In genomic region chr22:35739642-35740041, GRCh38 we compare ENCODE assay signal across 13 cellular contexts. TPM values are rescaled to one million over a fixed set of nuclear protein-coding genes. Genes with fewer than 3 reads are reported as not detected.
DNase-seq lines count a peak whose midpoint lies in the region; ATAC-seq and TF ChIP-seq lines count a peak whose summit lies in the region.
"Had no signal": no experiment of that assay in that cellular context is flagged by ENCODE, and none has a peak within 500 bp of the region (broad histone marks: within the 10 kb centered on the region; RNA-seq: fewer than 3 reads in every experiment).

No MANE protein-coding gene starts in this region.

- no peaks in the 10 kb centered on the region for H3K27me3 Mint-ChIP-seq in activated CD4-positive, alpha-beta T cell treated with anti-CD3 and anti-CD28 coated beads for 36 hours
- peaks cover 2% of the 10 kb centered on the region for H3K27me3 Mint-ChIP-seq in activated CD4-positive, alpha-beta T cell treated with anti-CD3 and anti-CD28 coated beads, Interleukin-2, amount 10 ng/mL, durations not matched to agents 7 days and 5 days
- H3K27me3 Mint-ChIP-seq in CD8-positive, alpha-beta T cell (ENCODE audit: low read depth), result peaks cover 3% of the 10 kb centered on the region

- peaks cover 0 to 53% (median 31%) of the 10 kb centered on the region in 9 donors for H3K4me1 ChIP-seq in heart right ventricle
- no peaks in the 10 kb centered on the region for H3K4me1 ChIP-seq in CD8-positive, alpha-beta T cell (ENCODE audit: insufficient read depth, low read length)
- H3K4me1 ChIP-seq: transverse colon had no signal

- H3K4me3 Mint-ChIP-seq in activated CD4-positive, alpha-beta T cell treated with anti-CD3 and anti-CD28 coated beads for 36 hours, result no peak overlapping the region
- H3K4me3 Mint-ChIP-seq in activated CD4-positive, alpha-beta T cell treated with anti-CD3 and anti-CD28 coated beads, Interleukin-2, amount 10 ng/mL, durations not matched to agents 7 days and 5 days, result no peak overlapping the region
- no peak overlapping the region for H3K4me3 Mint-ChIP-seq in CD8-positive, alpha-beta T cell

- peak; percentile 16 for DNase-seq in activated CD4-positive, alpha-beta T cell treated with anti-CD3 and anti-CD28 coated beads for 36 hours
- no peak for DNase-seq in activated CD4-positive, alpha-beta T cell treated with anti-CD3 and anti-CD28 coated beads, Interleukin-2, amount 10 ng/mL, durations not matched to agents 7 days and 5 days
- peak; percentile 23 for DNase-seq in WERI-Rb-1
- DNase-seq in heart right ventricle, result no peak
- DNase-seq in stromal cell of bone marrow (ENCODE audit: low read depth), result peak; percentile 31
- DNase-seq in SHP77 treated with DMSO at 0.1 percent for 48 hours (lab: John Stamatoyannopoulos, UW), result no peak
- no peak for DNase-seq in CD8-positive, alpha-beta T cell
- DNase-seq: NCI-H510A; stimulated activated CD4-positive, alpha-beta T cell treated with anti-CD3 and anti-CD28 coated beads, Interleukin-15, amount 100 ng/mL, for 24 hours; T-helper 9 cell; transverse colon had no signal

- H3K27ac ChIP-seq in WERI-Rb-1 (no peak overlapping the region), heart right ventricle (peak overlapping the region in 1 of 10 donors; percentile 9)
- no peak overlapping the region for H3K27ac ChIP-seq in CD8-positive, alpha-beta T cell (ENCODE audit: low read depth, low read length)
- H3K27ac ChIP-seq: epithelial cell of prostate, transverse colon had no signal

- CTCF ChIA-PET in activated CD4-positive, alpha-beta T cell treated with anti-CD3 and anti-CD28 coated beads for 36 hours (lab: Charles Lee), result no interaction called here
- CTCF ChIA-PET in activated CD4-positive, alpha-beta T cell treated with anti-CD3 and anti-CD28 coated beads, Interleukin-2, amount 10 ng/mL, durations not matched to agents 7 days and 5 days (lab: Charles Lee), result no interaction called here
- CTCF ChIA-PET in CD8-positive, alpha-beta T cell (lab: Charles Lee), result interaction anchor here (0.7 to 1.4 kb wide), 3 partner anchors 102 to 156 kb away, joined by 3 to 4 read pairs (median 4); no protein-coding TSS in a partner anchor

- TF ChIP-seq CTCF in WERI-Rb-1 (IDR thresholded peaks at IDR 0.05; ENCODE audit: low read depth, low read length) (peak; percentile 56), heart right ventricle (IDR thresholded peaks at IDR 0.05) (peak in 7 of 9 donors; percentile 19 to 53 (median 26))
- no peak for TF ChIP-seq CTCF in CD8-positive, alpha-beta T cell (IDR thresholded peaks at IDR 0.05)

- no peaks in the 10 kb centered on the region for H3K36me3 Mint-ChIP-seq in activated CD4-positive, alpha-beta T cell treated with anti-CD3 and anti-CD28 coated beads for 36 hours (ENCODE audit: low read depth)
- H3K36me3 Mint-ChIP-seq in activated CD4-positive, alpha-beta T cell treated with anti-CD3 and anti-CD28 coated beads, Interleukin-2, amount 10 ng/mL, durations not matched to agents 7 days and 5 days (ENCODE audit: low read depth), result no peaks in the 10 kb centered on the region
- H3K36me3 Mint-ChIP-seq in CD8-positive, alpha-beta T cell, result no peaks in the 10 kb centered on the region

- ATAC-seq in activated CD4-positive, alpha-beta T cell treated with anti-CD3 and anti-CD28 coated beads for 36 hours, result no peak
- peak in 2 of 8 donors; percentile 31 to 40 for ATAC-seq in heart right ventricle
- no peak for ATAC-seq in GM18502 (IDR thresholded peaks at IDR 0.05; ENCODE audit: poor library complexity, unreplicated experiment)
- ATAC-seq in CD8-positive, alpha-beta T cell, result no peak

- no peak overlapping the region for H3K27ac Mint-ChIP-seq in activated CD4-positive, alpha-beta T cell treated with anti-CD3 and anti-CD28 coated beads for 36 hours
- no peak overlapping the region for H3K27ac Mint-ChIP-seq in activated CD4-positive, alpha-beta T cell treated with anti-CD3 and anti-CD28 coated beads, Interleukin-2, amount 10 ng/mL, durations not matched to agents 7 days and 5 days
- H3K27ac Mint-ChIP-seq in CD8-positive, alpha-beta T cell, result no peak overlapping the region

- H3K4me3 ChIP-seq in WERI-Rb-1 (ENCODE audit: low read depth, low read length) (no peak overlapping the region), heart right ventricle (no peak overlapping the region)
- no peak overlapping the region for H3K4me3 ChIP-seq in CD8-positive, alpha-beta T cell (ENCODE audit: low read depth, low read length)
- H3K4me3 ChIP-seq: transverse colon had no signal

- H3K36me3 ChIP-seq in WERI-Rb-1 (0 out of 2 replicates have a peak, but pooled peaks cover 6% of the 10 kb centered on the region), heart right ventricle (peaks cover 0 to 55% (median 2%) of the 10 kb centered on the region in 9 donors)
- H3K36me3 ChIP-seq in CD8-positive, alpha-beta T cell (ENCODE audit: insufficient read depth, low read length), result no peaks in the 10 kb centered on the region

- no peaks in the 10 kb centered on the region for H3K9me3 Mint-ChIP-seq in activated CD4-positive, alpha-beta T cell treated with anti-CD3 and anti-CD28 coated beads for 36 hours (ENCODE audit: low read depth)
- H3K9me3 Mint-ChIP-seq in activated CD4-positive, alpha-beta T cell treated with anti-CD3 and anti-CD28 coated beads, Interleukin-2, amount 10 ng/mL, durations not matched to agents 7 days and 5 days, result no peaks in the 10 kb centered on the region
- H3K9me3 Mint-ChIP-seq in CD8-positive, alpha-beta T cell, result no peaks in the 10 kb centered on the region

- intact Hi-C loops in activated CD4-positive, alpha-beta T cell treated with anti-CD3 and anti-CD28 coated beads for 36 hours (cut with DNase I, micrococcal nuclease), result no loop called here
- intact Hi-C loops in heart right ventricle (cut with DNase I), result loop anchor here in 8 of 10 donors (5.0 to 10.0 kb wide), 8 partner anchors 95 to 385 kb away; no protein-coding TSS in a partner anchor
- intact Hi-C loops in CD8-positive, alpha-beta T cell (cut with DNase I, micrococcal nuclease), result loop anchor here (1.0 kb wide), 1 partner anchor 112 kb away; no protein-coding TSS in a partner anchor

- POLR2A ChIA-PET in activated CD4-positive, alpha-beta T cell treated with anti-CD3 and anti-CD28 coated beads for 36 hours (lab: Charles Lee), result no interaction called here
- POLR2A ChIA-PET in activated CD4-positive, alpha-beta T cell treated with anti-CD3 and anti-CD28 coated beads, Interleukin-2, amount 10 ng/mL, durations not matched to agents 7 days and 5 days (lab: Charles Lee), result no interaction called here
- POLR2A ChIA-PET in CD8-positive, alpha-beta T cell (lab: Charles Lee), result no interaction called here

- H3K4me1 Mint-ChIP-seq in activated CD4-positive, alpha-beta T cell treated with anti-CD3 and anti-CD28 coated beads for 36 hours, result no peaks in the 10 kb centered on the region
- no peaks in the 10 kb centered on the region for H3K4me1 Mint-ChIP-seq in activated CD4-positive, alpha-beta T cell treated with anti-CD3 and anti-CD28 coated beads, Interleukin-2, amount 10 ng/mL, durations not matched to agents 7 days and 5 days
- H3K4me1 Mint-ChIP-seq in CD8-positive, alpha-beta T cell (ENCODE audit: low read depth), result no peaks in the 10 kb centered on the region

- no peaks in the 10 kb centered on the region for H3K9me3 ChIP-seq in WERI-Rb-1 (ENCODE audit: severe bottlenecking)
- H3K9me3 ChIP-seq in heart right ventricle, result no peaks in the 10 kb centered on the region
- H3K9me3 ChIP-seq in CD8-positive, alpha-beta T cell (ENCODE audit: low read length), result no peaks in the 10 kb centered on the region
- H3K9me3 ChIP-seq: transverse colon had no signal

- H3K27me3 ChIP-seq in WERI-Rb-1 (ENCODE audit: insufficient read depth, low read depth, severe bottlenecking), result no peaks in the 10 kb centered on the region
- no peaks in the 10 kb centered on the region for H3K27me3 ChIP-seq in heart right ventricle
- no peaks in the 10 kb centered on the region for H3K27me3 ChIP-seq in CD8-positive, alpha-beta T cell (ENCODE audit: insufficient read depth, low read length)
- H3K27me3 ChIP-seq: transverse colon had no signal

- 62 to 66% methylated on average over 5 of the region's 5 CpGs for WGBS in heart right ventricle, 2 donors

RNA-seq across cellular contexts. Expression of gene APOL5, which starts 22.0 kb away (rescaled TPM):
- total RNA-seq in activated CD4-positive, alpha-beta T cell treated with anti-CD3 and anti-CD28 coated beads for 36 hours, result not detected
- total RNA-seq in activated CD4-positive, alpha-beta T cell treated with anti-CD3 and anti-CD28 coated beads, Interleukin-2, amount 10 ng/mL, durations not matched to agents 7 days and 5 days, result not detected
- total RNA-seq in heart right ventricle, result not detected
- polyA plus RNA-seq in heart right ventricle, result under 1 TPM in 1 of 2 donors, not detected in 1; 0.06 TPM
- not detected for total RNA-seq in CD8-positive, alpha-beta T cell
- total RNA-seq: transverse colon had no signal

Comparison
In these comparisons a context has a peak if more than half of its experiments do, and no peak if none do; other contexts are left out.
1. DNase-seq: peak in activated CD4-positive, alpha-beta T cell treated with anti-CD3 and anti-CD28 coated beads for 36 hours (single experiment), WERI-Rb-1 (single experiment) and stromal cell of bone marrow (single experiment); none in activated CD4-positive, alpha-beta T cell treated with anti-CD3 and anti-CD28 coated beads, Interleukin-2, amount 10 ng/mL, durations not matched to agents 7 days and 5 days (single experiment), heart right ventricle (0 of 2), SHP77 treated with DMSO at 0.1 percent for 48 hours (single experiment) and CD8-positive, alpha-beta T cell (0 of 7).
2. intact Hi-C loops: an anchor here in heart right ventricle (5.0 to 10.0 kb wide) and CD8-positive, alpha-beta T cell (1.0 kb wide); none called in activated CD4-positive, alpha-beta T cell treated with anti-CD3 and anti-CD28 coated beads for 36 hours.